In the genomic region with DNA sequence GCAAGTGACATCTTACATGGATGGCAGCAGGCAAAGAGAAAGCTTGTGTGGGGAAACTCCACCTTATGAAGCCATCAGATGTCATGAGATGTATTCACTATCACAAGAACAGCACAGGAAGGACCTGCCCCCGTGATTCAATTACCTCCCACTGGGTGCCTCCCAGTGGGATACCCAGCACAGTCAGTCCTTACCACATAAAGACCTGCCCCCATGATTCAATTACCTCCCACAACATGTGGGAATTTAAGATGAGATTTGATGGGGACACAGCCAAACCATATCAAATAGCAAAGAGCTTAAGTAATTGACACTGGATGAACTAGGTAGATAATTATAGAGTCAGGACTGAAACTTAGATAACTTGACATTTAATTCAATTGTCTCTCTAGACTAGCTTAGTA, we compare ENCODE assay signal across 25 cellular contexts.
A peak's percentile ranks its signal among the peaks of the same experiment; 100 is the strongest.
DNase-seq lines count a peak whose midpoint lies in the region; ATAC-seq and TF ChIP-seq lines count a peak whose summit lies in the region.
"Had no signal": no experiment of that assay in that cellular context is flagged by ENCODE, and none has a peak within 500 bp of the region (broad histone marks: within the 10 kb centered on the region; RNA-seq: fewer than 3 reads in every experiment).

No MANE protein-coding gene starts in this region.

- no peak overlapping the region for H2BK5ac ChIP-seq in mesenchymal stem cell (ENCODE audit: low read depth, low read length, poor library complexity, severe bottlenecking)

- H3K27ac ChIP-seq in WERI-Rb-1: no peak overlapping the region
- H3K27ac ChIP-seq in mesenchymal stem cell (ENCODE audit: low read length, poor library complexity, severe bottlenecking): no peak overlapping the region
- H3K27ac ChIP-seq: colonic mucosa, spleen had no signal

- H2AFZ ChIP-seq in mesenchymal stem cell (ENCODE audit: low read depth, low read length): no peak overlapping the region

- H2BK120ac ChIP-seq in mesenchymal stem cell (ENCODE audit: low read depth, low read length): no peak overlapping the region

- H3K4me2 ChIP-seq in mesenchymal stem cell (ENCODE audit: low read length, poor library complexity, severe bottlenecking): no peak overlapping the region

- H3K4me1 ChIP-seq in BE2C (no peaks in the 10 kb centered on the region), mesenchymal stem cell (ENCODE audit: control insufficient read depth, insufficient read depth, low read depth, low read length) (peaks cover 3% of the 10 kb centered on the region)
- H3K4me1 ChIP-seq: colonic mucosa, spleen had no signal

- H3K14ac ChIP-seq in mesenchymal stem cell (ENCODE audit: low read length in 2 of 2): no peak overlapping the region

- no peak overlapping the region for H3K4ac ChIP-seq in mesenchymal stem cell (ENCODE audit: low read depth in 1 of 2, low read length in 2 of 2)

- ATAC-seq in GM18861 (IDR thresholded peaks at IDR 0.05; ENCODE audit: unreplicated experiment) (no peak), HG03280 (IDR thresholded peaks at IDR 0.05; ENCODE audit: unreplicated experiment) (no peak)
- ATAC-seq: activated CD8-positive, alpha-beta T cell treated with anti-CD3 and anti-CD28 coated beads for 36 hours; natural killer cell treated with Interleukin-12 subunit alpha and Interleukin-12 subunit beta and Interleukin-15 and Interleukin-18, amount 100 ng/mL, for 72 hours had no signal

- H2BK12ac ChIP-seq in mesenchymal stem cell (ENCODE audit: low read length in 2 of 2): no peak overlapping the region

- H4K8ac ChIP-seq in mesenchymal stem cell (ENCODE audit: low read length): no peak overlapping the region

- H3K23ac ChIP-seq in mesenchymal stem cell (ENCODE audit: low read length in 2 of 2): no peak overlapping the region

- H2AK5ac ChIP-seq in mesenchymal stem cell (ENCODE audit: low read length, severe bottlenecking): no peak overlapping the region

- 100% methylated on average over 1 of the region's 1 CpG for WGBS in mesenchymal stem cell

- H2BK15ac ChIP-seq in mesenchymal stem cell (ENCODE audit: low read depth, poor library complexity, severe bottlenecking): no peak overlapping the region

- H3K9me3 ChIP-seq in BE2C (no peaks in the 10 kb centered on the region), MG63 (no peaks in the 10 kb centered on the region), WERI-Rb-1 (ENCODE audit: severe bottlenecking) (no peaks in the 10 kb centered on the region), mesenchymal stem cell (ENCODE audit: control insufficient read depth, low read length) (no peaks in the 10 kb centered on the region)
- H3K9me3 ChIP-seq: colonic mucosa, HAP-1, spleen had no signal

- DNase-seq in BE2C (peak; percentile 28), MG63 (peak; percentile 27), WERI-Rb-1 (peak; percentile 32), left kidney (ENCODE audit: low read depth, low spot score) (peak; percentile 21), mesenchymal stem cell (no peak)
- no peak for DNase-seq in stimulated activated CD4-positive, alpha-beta T cell treated with anti-CD3 and anti-CD28 coated beads, Interleukin-4, amount 100 ng/mL, for 1 hour
- DNase-seq: ACHN; activated B cell treated with CpG ODN at 0.5 μM for 24 hours; activated CD8-positive, alpha-beta T cell treated with anti-CD3 and anti-CD28 coated beads for 36 hours; activated naive CD4-positive, alpha-beta T cell treated with anti-CD3 and anti-CD28 coated beads, Interleukin-2, amount 50 U/mL, for 16 hours; activated T-cell treated with anti-CD3 and anti-CD28 coated beads, Interleukin-2, amount 50 U/mL, for 48 hours; CD4-positive, CD25-positive, alpha-beta regulatory T cell; colonic mucosa; DMS 273 treated with DMSO at 0.1 percent for 48 hours; hypothalamus; MV-4-11; NCI-H2029; NCI-H510A treated with DMSO at 0.1 percent for 48 hours; SHP77; spleen; stimulated activated CD8-positive, alpha-beta memory T cell treated with anti-CD3 and anti-CD28 coated beads, Interleukin-4, amount 100 ng/mL, for 48 hours had no signal

- H4K91ac ChIP-seq in mesenchymal stem cell (ENCODE audit: low read length): no peak overlapping the region

- H3K36me3 ChIP-seq in BE2C (no peaks in the 10 kb centered on the region), MG63 (no peaks in the 10 kb centered on the region), WERI-Rb-1 (no peaks in the 10 kb centered on the region), mesenchymal stem cell (ENCODE audit: control insufficient read depth in 1 of 2, insufficient read depth in 2 of 2, low read depth in 1 of 2, low read length in 2 of 2) (no peaks in the 10 kb centered on the region)
- H3K36me3 ChIP-seq: colonic mucosa, HAP-1, spleen had no signal

- TF ChIP-seq CTCF in BE2C (IDR thresholded peaks at IDR 0.05; ENCODE audit: low read depth, low read length): no peak
- TF ChIP-seq CTCF in WERI-Rb-1 (IDR thresholded peaks at IDR 0.05; ENCODE audit: low read depth, low read length): no peak

- no peak overlapping the region for H3K9ac ChIP-seq in mesenchymal stem cell (ENCODE audit: low read length)

- H3K4me3 ChIP-seq in BE2C (ENCODE audit: low read depth, low read length) (no peak overlapping the region), MG63 (no peak overlapping the region), WERI-Rb-1 (ENCODE audit: low read depth, low read length) (no peak overlapping the region), mesenchymal stem cell (ENCODE audit: insufficient read depth in 1 of 2, low read depth in 1 of 2, low read length in 2 of 2) (no peak overlapping the region)
- H3K4me3 ChIP-seq: colonic mucosa, HAP-1, spleen had no signal

- no peaks in the 10 kb centered on the region for H3K79me1 ChIP-seq in mesenchymal stem cell (replicated peaks; ENCODE audit: low read length, poor library complexity, severe bottlenecking)

- H3K18ac ChIP-seq in mesenchymal stem cell (ENCODE audit: low read depth in 1 of 2, low read length in 2 of 2): no peak overlapping the region

- H3K27me3 ChIP-seq in BE2C (0 out of 2 replicates have a peak, but pooled peaks cover 6% of the 10 kb centered on the region), MG63 (no peaks in the 10 kb centered on the region), WERI-Rb-1 (ENCODE audit: insufficient read depth, low read depth, severe bottlenecking) (no peaks in the 10 kb centered on the region), mesenchymal stem cell (ENCODE audit: control insufficient read depth in 1 of 2, insufficient read depth in 1 of 2, low read length in 2 of 2) (no peaks in the 10 kb centered on the region)
- H3K27me3 ChIP-seq: colonic mucosa, spleen had no signal

Comparison
In these comparisons a context has a peak if more than half of its experiments do, and no peak if none do; other contexts are left out.
1. DNase-seq: peak in BE2C (single experiment), MG63 (single experiment), WERI-Rb-1 (single experiment) and left kidney (single experiment); none in stimulated activated CD4-positive, alpha-beta T cell treated with anti-CD3 and anti-CD28 coated beads, Interleukin-4, amount 100 ng/mL, for 1 hour (single experiment) and mesenchymal stem cell (single experiment).